In the genomic region with DNA sequence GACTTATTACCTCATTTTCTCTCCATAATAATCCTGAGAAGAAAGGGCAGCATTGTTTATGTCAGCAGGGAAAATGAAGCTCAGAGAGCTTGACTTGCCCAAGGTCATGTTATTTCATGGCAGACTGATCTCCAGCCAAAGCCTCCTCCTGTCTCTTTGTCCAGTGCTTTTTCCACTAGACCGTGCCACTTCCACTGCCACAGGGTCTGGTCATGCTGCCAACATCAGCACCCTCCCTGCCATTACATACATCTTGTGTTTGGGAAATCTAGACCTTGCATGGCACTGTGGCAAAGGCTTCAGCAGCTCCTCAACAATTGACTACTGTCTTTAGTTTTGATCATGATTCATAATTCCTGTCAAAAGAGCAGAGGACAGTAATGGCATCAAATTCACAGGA, we compare ENCODE assay signal across 30 cellular contexts. TPM values are rescaled to one million over a fixed set of nuclear protein-coding genes. Genes with fewer than 3 reads are reported as not detected.
DNase-seq lines count a peak whose midpoint lies in the region; ATAC-seq, FAIRE-seq and TF ChIP-seq lines count a peak whose summit lies in the region.
"Had no signal": no experiment of that assay in that cellular context is flagged by ENCODE, and none has a peak within 500 bp of the region (broad histone marks: within the 10 kb centered on the region; RNA-seq: fewer than 3 reads in every experiment).

No MANE protein-coding gene starts in this region.

- H3K36me3 Mint-ChIP-seq in CD8-positive, alpha-beta memory T cell, result peaks cover 0 to 7% (median 0%) of the 10 kb centered on the region in 3 donors
- H3K36me3 Mint-ChIP-seq: CD14-positive monocyte; CD4-positive, alpha-beta memory T cell; CD4-positive, CD25-positive, alpha-beta regulatory T cell had no signal

- 10 to 19% methylated on average over 1 of the region's 1 CpG for WGBS in pancreas, 2 donors

- H3K36me3 ChIP-seq in pancreas (no peaks in the 10 kb centered on the region), tibial artery (no peaks in the 10 kb centered on the region)
- no peaks in the 10 kb centered on the region for H3K36me3 ChIP-seq in CD8-positive, alpha-beta memory T cell (ENCODE audit: insufficient read depth, low read length)
- H3K36me3 ChIP-seq: BLaER1 had no signal

- CTCF ChIA-PET in CD8-positive, alpha-beta memory T cell (lab: Charles Lee), result no interaction called here

- peaks cover 12 to 59% of the 10 kb centered on the region in 2 donors for H3K27me3 Mint-ChIP-seq in CD8-positive, alpha-beta memory T cell

- in situ Hi-C loops in Caki2 (cut with HindIII; ENCODE audit: low pct_unique_long_range_greater_than_20kb, low sequenced_read_pairs), result no loop called here

- peaks cover 0 to 2% (median 0%) of the 10 kb centered on the region in 5 donors for H3K9me3 Mint-ChIP-seq in CD8-positive, alpha-beta memory T cell

- intact Hi-C loops in pancreas (cut with DNase I), result no loop called here
- intact Hi-C loops in tibial artery (cut with DNase I; ENCODE audit: low total_unique reads), result no loop called here

- H3K4me1 ChIP-seq in pancreas (peaks cover 13 to 27% (median 26%) of the 10 kb centered on the region in 3 donors), tibial artery (no peaks in the 10 kb centered on the region)
- H3K4me1 ChIP-seq in CD8-positive, alpha-beta memory T cell (ENCODE audit: insufficient read depth, low read length), result no peaks in the 10 kb centered on the region
- H3K4me1 ChIP-seq: BLaER1 had no signal

- POLR2A ChIA-PET in CD8-positive, alpha-beta memory T cell (lab: Charles Lee), result no interaction called here

- no peak overlapping the region for H3K4me3 Mint-ChIP-seq in CD8-positive, alpha-beta memory T cell
- H3K4me3 Mint-ChIP-seq: CD14-positive monocyte; CD4-positive, alpha-beta memory T cell; CD4-positive, CD25-positive, alpha-beta regulatory T cell had no signal

- no peaks in the 10 kb centered on the region for H3K9me3 ChIP-seq in pancreas
- H3K9me3 ChIP-seq in tibial artery, result no peaks in the 10 kb centered on the region
- H3K9me3 ChIP-seq in CD8-positive, alpha-beta memory T cell (ENCODE audit: low read length), result no peaks in the 10 kb centered on the region
- H3K9me3 ChIP-seq: BE2C, BLaER1 had no signal

- H3K4me3 ChIP-seq in pancreas (no peak overlapping the region), tibial artery (no peak overlapping the region)
- H3K4me3 ChIP-seq in CD8-positive, alpha-beta memory T cell (ENCODE audit: low read length), result no peak overlapping the region
- H3K4me3 ChIP-seq: BLaER1, GM12878 had no signal

- DNase-seq in Caki2 (ENCODE audit: low read depth), result peak; percentile 25
- peak; percentile 62 for DNase-seq in RPMI7951 (ENCODE audit: low read depth)
- DNase-seq in foreskin melanocyte, result peak; percentile 95
- DNase-seq in pancreas, result no peak
- DNase-seq in tibial artery, result no peak
- DNase-seq in CD8-positive, alpha-beta memory T cell, result no peak
- DNase-seq in DMS153 treated with DMSO at 0.1 percent for 48 hours (lab: John Stamatoyannopoulos, UW; ENCODE audit: unreplicated experiment), result no peak
- DNase-seq: 8988T; ACHN; BE2C; C1 segment of cervical spinal cord; Calu3; CD4-positive, alpha-beta memory T cell; CD4-positive, CD25-positive, alpha-beta regulatory T cell; COR-L47; DMS53; DMS79; DND-41; EL; GDM1 had no signal

- ATAC-seq in pancreas (peak in 3 of 4 donors; percentile 19 to 46 (median 40)), GM18520 (IDR thresholded peaks at IDR 0.05; ENCODE audit: unreplicated experiment) (no peak)
- ATAC-seq: GM12878 had no signal

- TF ChIP-seq CTCF in pancreas (IDR thresholded peaks at IDR 0.05), result no peak
- no peak for TF ChIP-seq CTCF in tibial artery (IDR thresholded peaks at IDR 0.05)

- H3K27ac Mint-ChIP-seq in CD8-positive, alpha-beta memory T cell, result no peak overlapping the region
- H3K27ac Mint-ChIP-seq: CD14-positive monocyte; CD4-positive, alpha-beta memory T cell; CD4-positive, CD25-positive, alpha-beta regulatory T cell had no signal

- no peak overlapping the region for H3K27ac ChIP-seq in pancreas
- no peak overlapping the region for H3K27ac ChIP-seq in tibial artery
- no peak overlapping the region for H3K27ac ChIP-seq in CD8-positive, alpha-beta memory T cell (ENCODE audit: low read depth, low read length)
- H3K27ac ChIP-seq: BLaER1 had no signal

- FAIRE-seq in pancreas (lab: Jason Lieb, UNC), result no peak
- FAIRE-seq: A204.1, D721Med, GM12878, GM12892, GM18507, GM19239 had no signal

- no peaks in the 10 kb centered on the region for H3K4me1 Mint-ChIP-seq in CD8-positive, alpha-beta memory T cell
- H3K4me1 Mint-ChIP-seq: CD14-positive monocyte; CD4-positive, alpha-beta memory T cell had no signal

- H3K27me3 ChIP-seq in pancreas, result no peaks in the 10 kb centered on the region
- H3K27me3 ChIP-seq in tibial artery, result no peaks in the 10 kb centered on the region
- H3K27me3 ChIP-seq in CD8-positive, alpha-beta memory T cell (ENCODE audit: insufficient read depth, low read length, poor library complexity, severe bottlenecking), result no peaks in the 10 kb centered on the region
- H3K27me3 ChIP-seq: BE2C, BLaER1 had no signal

RNA-seq across cellular contexts. Expression of a gene that starts 25.1 kb away (rescaled TPM):
- 41.9 and 62.1 TPM in 2 replicates for total RNA-seq in Caki2 (2014; rRNA removed; shearing (Covaris generic); ENCODE audit: low replicate concordance)
- 0.78 and 1.7 TPM in 2 replicates for total RNA-seq in RPMI7951 (2014; rRNA removed; shearing (Covaris generic))
- total RNA-seq in pancreas, result 10 to 100 TPM; 28.4 to 53.6 (median 41.5) TPM
- polyA plus RNA-seq in pancreas, result 10 to 100 TPM; 14.1 to 31.2 TPM
- under 1 TPM; 0.27 to 0.74 TPM for total RNA-seq in CD8-positive, alpha-beta memory T cell
- polyA plus RNA-seq in CD8-positive, alpha-beta memory T cell, result 1.1 TPM
- total RNA-seq: CD4-positive, CD25-positive, alpha-beta regulatory T cell; G401 had no signal
- polyA plus RNA-seq: CD14-positive monocyte had no signal

Comparison
In these comparisons a context has a peak if more than half of its experiments do, and no peak if none do; other contexts are left out.
1. DNase-seq: peak in Caki2 (single experiment), RPMI7951 (single experiment) and foreskin melanocyte (single experiment); none in pancreas (0 of 6), tibial artery (0 of 2), CD8-positive, alpha-beta memory T cell (0 of 5) and DMS153 treated with DMSO at 0.1 percent for 48 hours (single experiment).
2. RNA of a gene that starts 25.1 kb away (total RNA-seq): 28.4 to 53.6 TPM in pancreas and 41.9 to 62.1 TPM in Caki2; 0.78 to 1.7 TPM in RPMI7951 and 0.27 to 0.74 TPM in CD8-positive, alpha-beta memory T cell; every median in the first group is over 10 times any median in the second.